In the genomic region with DNA sequence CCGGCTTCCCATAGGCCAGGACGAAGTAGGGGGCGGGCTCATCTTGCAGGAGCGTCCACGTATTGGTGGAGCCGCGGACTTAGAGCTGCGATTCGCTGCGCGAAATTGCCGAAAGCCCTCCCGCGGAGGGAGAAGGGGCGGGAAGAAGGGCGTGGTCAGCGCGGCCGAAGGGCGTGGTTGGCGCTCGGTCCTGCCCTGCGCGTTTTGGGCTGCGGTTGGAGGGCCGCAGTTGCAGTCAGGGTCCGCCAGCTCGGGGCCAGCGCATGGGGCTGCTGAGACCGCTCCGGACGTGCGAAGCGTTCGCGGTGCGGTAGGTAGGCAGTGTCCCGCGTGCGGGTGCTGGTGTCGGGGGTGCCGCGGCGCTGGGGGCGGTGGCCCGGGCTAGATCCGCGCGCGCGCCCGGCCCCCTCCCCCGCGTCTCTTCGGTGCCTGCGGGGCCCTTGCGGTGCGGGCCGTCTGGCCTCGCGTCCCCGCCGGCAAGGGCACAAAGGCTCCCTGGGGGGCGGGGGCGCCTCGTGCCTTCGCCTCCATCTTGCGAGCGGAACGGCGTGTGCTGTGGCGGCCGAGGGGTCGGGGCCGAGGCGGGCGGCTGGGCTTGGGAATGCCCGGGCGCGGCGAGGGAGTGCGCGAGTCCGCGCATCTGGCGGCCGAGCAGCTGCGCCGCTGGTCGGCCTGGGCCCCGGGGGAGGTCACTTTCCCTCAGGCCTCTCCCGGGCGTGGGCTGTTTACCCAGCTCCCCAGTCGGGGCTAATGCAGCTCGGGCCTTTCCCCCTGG, we compare ENCODE assay signal across 8 cellular contexts. TPM values are rescaled to one million over a fixed set of nuclear protein-coding genes. Genes with fewer than 3 reads are reported as not detected.
DNase-seq lines count a peak whose midpoint lies in the region; ATAC-seq and TF ChIP-seq lines count a peak whose summit lies in the region.

Gene CEP68 (plus strand): TSS at position 202 of the 775 bp plus-strand sequence. CDS start 13,029 bp downstream, outside the sequence.

- TF ChIP-seq CTCF in GM13976 (IDR thresholded peaks at IDR 0.05; ENCODE audit: borderline replicate concordance, control extremely low read depth, extremely low read depth, insufficient read depth, missing control alignments) (no peak), adrenal gland (IDR thresholded peaks at IDR 0.05) (peak in 1 of 6 experiments; percentile 32), heart left ventricle (IDR thresholded peaks at IDR 0.05) (no peak), tibial nerve (IDR thresholded peaks at IDR 0.05) (peak in 2 of 5 experiments; percentile 51 to 52)

- no peaks in the 10 kb centered on the region for H3K27me3 ChIP-seq in adrenal gland
- no peaks in the 10 kb centered on the region for H3K27me3 ChIP-seq in heart left ventricle
- H3K27me3 ChIP-seq in trophoblast cell (ENCODE audit: insufficient read depth, low read length) = no peaks in the 10 kb centered on the region
- H3K27me3 ChIP-seq in tibial nerve = no peaks in the 10 kb centered on the region

- 0% methylated on average over 2 to 95 of the region's 95 CpGs for WGBS in adrenal gland, 4 donors
- 0% methylated on average over 44 to 95 of the region's 95 CpGs for WGBS in heart left ventricle, 4 donors
- no CpG with 5 or more reads among the region's 95 CpGs for WGBS in trophoblast cell (ENCODE audit: extremely low coverage, insufficient coverage, insufficient read length)
- WGBS in tibial nerve, 2 donors = 0% methylated on average over 62 to 63 of the region's 95 CpGs

- DNase-seq in GM13976 (ENCODE audit: low spot score) (peak; percentile 97), NCI-H1436 treated with DMSO at 0.1 percent for 48 hours (lab: John Stamatoyannopoulos, UW) (peak; percentile 91), T follicular helper cell (ENCODE audit: low read depth) (peak; percentile 93), adrenal gland (peak; percentile 97 to 99 (median 98)), heart left ventricle (peak; percentile 98), trophoblast cell (peak; percentile 98 to 99), tibial nerve (ENCODE audit: low spot score in 2 of 2) (peak; percentile 94 to 96)

- no peaks in the 10 kb centered on the region for H3K9me3 ChIP-seq in adrenal gland (replicated peaks in 1 of 3)
- H3K9me3 ChIP-seq in heart left ventricle = no peaks in the 10 kb centered on the region
- H3K9me3 ChIP-seq in trophoblast cell (ENCODE audit: insufficient read depth, low read depth, low read length) = peaks cover 2% of the 10 kb centered on the region
- H3K9me3 ChIP-seq in tibial nerve = no peaks in the 10 kb centered on the region

- H3K4me2 ChIP-seq in trophoblast cell (ENCODE audit: low read length) = peak within 1 kb of the TSS; percentile 99

- TF ChIP-seq POLR2A in adrenal gland (IDR thresholded peaks at IDR 0.05) (peak; percentile 72 to 83), heart left ventricle (IDR thresholded peaks at IDR 0.05) (peak; percentile 39 to 96), tibial nerve (IDR thresholded peaks at IDR 0.05) (peak; percentile 76 to 95)

- H3K23ac ChIP-seq in trophoblast cell (ENCODE audit: low read length) = no peak within 1 kb of the TSS

- H2AK5ac ChIP-seq in trophoblast cell (ENCODE audit: low read length) = no peak within 1 kb of the TSS

- H3K27ac ChIP-seq in adrenal gland (peak within 1 kb of the TSS in 4 of 5 donors; percentile 66 to 87 (median 79)), heart left ventricle (peak within 1 kb of the TSS; percentile 81 to 95 (median 90)), trophoblast cell (ENCODE audit: low read depth, low read length) (no peak within 1 kb of the TSS), tibial nerve (peak within 1 kb of the TSS; percentile 79 to 90 (median 88))

- H3K79me1 ChIP-seq in trophoblast cell (ENCODE audit: low read length) = peaks cover 3% of the 10 kb centered on the region

- no peak within 1 kb of the TSS for H2BK12ac ChIP-seq in trophoblast cell (ENCODE audit: low read length)

- ATAC-seq in HG02852 (IDR thresholded peaks at IDR 0.05; ENCODE audit: unreplicated experiment) (peak; percentile 82), heart left ventricle (peak; percentile 98 to 99 (median 98))

- no peak within 1 kb of the TSS for H2BK5ac ChIP-seq in trophoblast cell (ENCODE audit: low read depth, low read length, poor library complexity)

- intact Hi-C loops in adrenal gland (cut with DNase I) = no loop called here
- intact Hi-C loops in heart left ventricle (cut with DNase I) = loop anchor here in 5 of 10 donors (1.0 to 5.0 kb wide), 5 partner anchors 74 to 171 kb away; partner anchors contain the start of genes RAB1A (in 3 of the 5) and ACTR2 (in 1 of the 5)

- H3K9ac ChIP-seq in trophoblast cell (ENCODE audit: low read length) = peak within 1 kb of the TSS; percentile 42

- peak within 1 kb of the TSS; percentile 34 for H4K8ac ChIP-seq in trophoblast cell (ENCODE audit: low read depth, low read length)

- H4K91ac ChIP-seq in trophoblast cell (ENCODE audit: low read depth, low read length) = peak within 1 kb of the TSS; percentile 23

- H3K18ac ChIP-seq in trophoblast cell (ENCODE audit: low read length) = no peak within 1 kb of the TSS

- no peak within 1 kb of the TSS for H2BK120ac ChIP-seq in trophoblast cell (ENCODE audit: insufficient read depth, low read length, poor library complexity)

- H3K4me1 ChIP-seq in adrenal gland (replicated peaks in 1 of 2) = peaks cover 8 to 40% of the 10 kb centered on the region in 2 donors
- peaks cover 4 to 78% (median 47%) of the 10 kb centered on the region in 12 donors for H3K4me1 ChIP-seq in heart left ventricle
- peaks cover 0 to 3% of the 10 kb centered on the region in 2 experiments for H3K4me1 ChIP-seq in trophoblast cell (ENCODE audit: control insufficient read depth in 1 of 2, insufficient read depth in 2 of 2, low read length in 2 of 2)
- H3K4me1 ChIP-seq in tibial nerve = peaks cover 0 to 37% (median 15%) of the 10 kb centered on the region in 4 donors

- H2AFZ ChIP-seq in trophoblast cell (ENCODE audit: insufficient read depth, low read length, poor library complexity) = peak within 1 kb of the TSS; percentile 63

- TF ChIP-seq EP300 in tibial nerve (IDR thresholded peaks at IDR 0.05) = peak in 1 of 2 donors; percentile 92

- no peak within 1 kb of the TSS for H3K14ac ChIP-seq in trophoblast cell (ENCODE audit: low read length)

- no peak within 1 kb of the TSS for H3K4ac ChIP-seq in trophoblast cell (ENCODE audit: low read depth, low read length)

- in situ Hi-C loops in GM13976 (cut with MboI; ENCODE audit: low sequenced_read_pairs, unreplicated experiment) = no loop called here

- peak within 1 kb of the TSS; percentile 59 to 84 (median 70) for H3K4me3 ChIP-seq in adrenal gland
- peak within 1 kb of the TSS; percentile 60 to 92 (median 86) for H3K4me3 ChIP-seq in heart left ventricle
- H3K4me3 ChIP-seq in trophoblast cell (ENCODE audit: low read depth, low read length) = peak within 1 kb of the TSS; percentile 88
- H3K4me3 ChIP-seq in tibial nerve = peak within 1 kb of the TSS; percentile 76 to 91 (median 80)

- H4K12ac ChIP-seq in trophoblast cell (ENCODE audit: low read depth, low read length) = no peak within 1 kb of the TSS

- H3K36me3 ChIP-seq in adrenal gland (replicated peaks in 1 of 2) (no peaks in the 10 kb centered on the region), heart left ventricle (no peaks in the 10 kb centered on the region), trophoblast cell (ENCODE audit: control insufficient read depth in 1 of 2, insufficient read depth in 2 of 2, low read length in 2 of 2) (no peaks in the 10 kb centered on the region), tibial nerve (no peaks in the 10 kb centered on the region)

- no peaks in the 10 kb centered on the region for H3K79me2 ChIP-seq in trophoblast cell (ENCODE audit: control insufficient read depth, insufficient read depth, low read length, poor library complexity)

RNA-seq across cellular contexts. Expression of gene CEP68, which starts in this region (rescaled TPM):
- total RNA-seq in adrenal gland (10 to 100 TPM in 6 of 8 donors, 1 to 10 TPM in 2; 8.0 to 19.3 (median 14.3) TPM), heart left ventricle (10 to 100 TPM; 14.0 to 26.8 (median 18.8) TPM), tibial nerve (10 to 100 TPM; 21.6 to 40.4 (median 25.2) TPM)
- polyA plus RNA-seq in adrenal gland (10 to 100 TPM in 1 of 3 donors, 1 to 10 TPM in 2; 5.6 to 10.9 (median 7.2) TPM), heart left ventricle (1 to 10 TPM; 6.5 to 7.6 TPM)
- polyA plus RNA-seq in trophoblast cell (2013) = 6.0 and 6.3 TPM in 2 replicates
